8 cellular contexts compared by ENCODE assay signal in genomic region chr2:61538179-61538919, GRCh38. TPM values are rescaled to one million over a fixed set of nuclear protein-coding genes. Genes with fewer than 3 reads are reported as not detected.
DNase-seq lines count a peak whose midpoint lies in the region; ATAC-seq and TF ChIP-seq lines count a peak whose summit lies in the region.

Gene XPO1, minus strand, starts transcription at chr2:61538356. Its CDS starts 4,459 bp downstream, at chr2:61533897.

- peaks cover 4% of the 10 kb centered on the region for H3K23me2 ChIP-seq in H9 (ENCODE audit: insufficient read length, low read depth, low read length, poor library complexity, severe bottlenecking)

- H3K27ac Mint-ChIP-seq in H9 (peak within 1 kb of the TSS; percentile 100), nephron progenitor cell (peak within 1 kb of the TSS; percentile 100)
- peak within 1 kb of the TSS; percentile 100 for H3K27ac Mint-ChIP-seq in stimulated activated naive CD8-positive, alpha-beta T cell treated with anti-CD3 and anti-CD28 coated beads, Interleukin-15, amount 100 ng/mL, for 72 hours

- peaks cover 28% of the 10 kb centered on the region for H3K79me2 ChIP-seq in H9 (ENCODE audit: insufficient read depth, low read length)

- H3K4me1 Mint-ChIP-seq in H9 (peaks cover 17 to 28% of the 10 kb centered on the region in 2 experiments), nephron progenitor cell (peaks cover 33% of the 10 kb centered on the region)
- peaks cover 33% of the 10 kb centered on the region for H3K4me1 Mint-ChIP-seq in stimulated activated naive CD8-positive, alpha-beta T cell treated with anti-CD3 and anti-CD28 coated beads, Interleukin-15, amount 100 ng/mL, for 72 hours

- peak within 1 kb of the TSS; percentile 12 for H4K8ac ChIP-seq in H9 (replicated peaks; ENCODE audit: insufficient read length, low read depth, low read length)

- peaks cover 8 to 11% of the 10 kb centered on the region in 2 experiments for H3K9me3 Mint-ChIP-seq in H9
- peaks cover 7% of the 10 kb centered on the region for H3K9me3 Mint-ChIP-seq in nephron progenitor cell
- no peaks in the 10 kb centered on the region for H3K9me3 Mint-ChIP-seq in stimulated activated naive CD8-positive, alpha-beta T cell treated with anti-CD3 and anti-CD28 coated beads, Interleukin-15, amount 100 ng/mL, for 72 hours

- peak within 1 kb of the TSS; percentile 99 for H3K14ac ChIP-seq in H9 (ENCODE audit: insufficient read depth, low read length)

- no peak within 1 kb of the TSS for H2AK5ac ChIP-seq in H9 (ENCODE audit: insufficient read length, low read length)

- H3K4ac ChIP-seq in H9 (ENCODE audit: low read depth, low read length): peak within 1 kb of the TSS; percentile 37; the same call in 1 of the 2 replicates

- no CpG with 5 or more reads among the region's 65 CpGs for WGBS in H9 (ENCODE audit: extremely low coverage, insufficient read length, low lambda C conversion rate)

- H2BK15ac ChIP-seq in H9 (ENCODE audit: low read depth, low read length): no peak within 1 kb of the TSS

- H3K27me3 ChIP-seq in H9 (ENCODE audit: insufficient read depth, low read length): no peaks in the 10 kb centered on the region
- H3K27me3 ChIP-seq in MG63: no peaks in the 10 kb centered on the region

- peak within 1 kb of the TSS; percentile 89 for H3T11ph ChIP-seq in H9 (ENCODE audit: low read length)

- TF ChIP-seq CTCF in H9 (conservative IDR thresholded peaks at IDR 0.05) (no peak), fibroblast of the aortic adventitia (IDR thresholded peaks at IDR 0.05; ENCODE audit: insufficient read depth, low read length) (no peak), nephron progenitor cell (IDR thresholded peaks at IDR 0.05) (no peak)

- H3K27ac ChIP-seq in H9 (ENCODE audit: insufficient read length, low read depth, low read length): peak within 1 kb of the TSS; percentile 92

- DNase-seq in ELR (ENCODE audit: low read depth): peak; percentile 99
- peak; percentile 99 for DNase-seq in H9
- peak; percentile 100 for DNase-seq in MG63
- peak; percentile 99 for DNase-seq in SHP77 treated with DMSO at 0.1 percent for 48 hours (lab: John Stamatoyannopoulos, UW)
- peak; percentile 100 for DNase-seq in activated effector memory CD4-positive, alpha-beta T cell treated with anti-CD3 and anti-CD28 coated beads, Interleukin-2, amount 50 U/mL, for 16 hours
- DNase-seq in fibroblast of the aortic adventitia (ENCODE audit: low read depth): peak; percentile 99
- DNase-seq in nephron progenitor cell: peak; percentile 100
- DNase-seq in stimulated activated naive CD8-positive, alpha-beta T cell treated with anti-CD3 and anti-CD28 coated beads, Interleukin-15, amount 100 ng/mL, for 72 hours: peak; percentile 99 to 100

- H3K23ac ChIP-seq in H9 (ENCODE audit: insufficient read length, low read depth, low read length): no peak within 1 kb of the TSS

- peak within 1 kb of the TSS; percentile 39 for H4K5ac ChIP-seq in H9 (ENCODE audit: insufficient read length, low read depth, low read length)

- H3K4me3 ChIP-seq in MG63 (peak within 1 kb of the TSS; percentile 98), fibroblast of the aortic adventitia (ENCODE audit: low read depth, low read length) (peak within 1 kb of the TSS; percentile 97)

- H3K56ac ChIP-seq in H9 (ENCODE audit: insufficient read length, low read depth, low read length): peak within 1 kb of the TSS; percentile 92

- H3K4me1 ChIP-seq in H9 (ENCODE audit: insufficient read depth, low read length): no peaks in the 10 kb centered on the region

- no peak within 1 kb of the TSS for H2BK12ac ChIP-seq in H9 (ENCODE audit: insufficient read length, low read depth, low read length)

- H3K9me3 ChIP-seq in H9 (ENCODE audit: control insufficient read depth, low read depth, low read length) (no peaks in the 10 kb centered on the region), MG63 (no peaks in the 10 kb centered on the region)

- H3K9ac ChIP-seq in H9 (ENCODE audit: extremely low read depth, insufficient read length, low read length): peak within 1 kb of the TSS; percentile 99

- peak within 1 kb of the TSS; percentile 99 for H3K18ac ChIP-seq in H9 (ENCODE audit: insufficient read length, low read depth, low read length)

- H2BK5ac ChIP-seq in H9 (ENCODE audit: insufficient read length, low read length): peak within 1 kb of the TSS; percentile 98

- peak within 1 kb of the TSS; percentile 37 for H4K91ac ChIP-seq in H9 (ENCODE audit: insufficient read length, low read depth, low read length)

- peak within 1 kb of the TSS; percentile 93 for H2BK120ac ChIP-seq in H9 (ENCODE audit: low read depth, low read length, poor library complexity, severe bottlenecking)

- no peaks in the 10 kb centered on the region for H4K20me1 ChIP-seq in H9 (ENCODE audit: control insufficient read depth, insufficient read depth, insufficient read length)

- no peak within 1 kb of the TSS for H2AFZ ChIP-seq in H9 (ENCODE audit: low read length)

- no peak within 1 kb of the TSS for H2BK20ac ChIP-seq in H9 (ENCODE audit: low read depth, low read length, poor library complexity, severe bottlenecking)

- H3K36me3 Mint-ChIP-seq in H9 (ENCODE audit: insufficient read depth in 1 of 3, low read depth in 3 of 3) (peaks cover 18 to 27% (median 24%) of the 10 kb centered on the region in 3 experiments), nephron progenitor cell (ENCODE audit: low read depth) (peaks cover 16% of the 10 kb centered on the region)

- peak; percentile 88 for ATAC-seq in stimulated activated naive CD8-positive, alpha-beta T cell treated with anti-CD3 and anti-CD28 coated beads, Interleukin-15, amount 100 ng/mL, for 72 hours

- no peaks in the 10 kb centered on the region for H3K79me1 ChIP-seq in H9 (ENCODE audit: insufficient read depth, low read depth, low read length, poor library complexity, severe bottlenecking)

- H3K36me3 ChIP-seq in MG63: peaks cover 12% of the 10 kb centered on the region

- peaks cover 4% of the 10 kb centered on the region for H3K27me3 Mint-ChIP-seq in H9 (ENCODE audit: low read depth)
- no peaks in the 10 kb centered on the region for H3K27me3 Mint-ChIP-seq in nephron progenitor cell (ENCODE audit: low read depth, poor library complexity)
- H3K27me3 Mint-ChIP-seq in stimulated activated naive CD8-positive, alpha-beta T cell treated with anti-CD3 and anti-CD28 coated beads, Interleukin-15, amount 100 ng/mL, for 72 hours: no peaks in the 10 kb centered on the region

- H3K4me3 Mint-ChIP-seq in H9: peak within 1 kb of the TSS; percentile 93 to 98
- H3K4me3 Mint-ChIP-seq in nephron progenitor cell: peak within 1 kb of the TSS; percentile 97
- H3K4me3 Mint-ChIP-seq in stimulated activated naive CD8-positive, alpha-beta T cell treated with anti-CD3 and anti-CD28 coated beads, Interleukin-15, amount 100 ng/mL, for 72 hours: peak within 1 kb of the TSS; percentile 92 to 95

- peak within 1 kb of the TSS; percentile 82 for H3K4me2 ChIP-seq in H9 (ENCODE audit: insufficient read depth, insufficient read length, low read length)

RNA-seq across cellular contexts. Expression of gene XPO1, which starts in this region (rescaled TPM):
- total RNA-seq in H9 (2021): 318 and 320 TPM in 2 replicates
- total RNA-seq in MG63 (2014; rRNA removed; shearing (Covaris generic); ENCODE audit: low replicate concordance): 108 and 173 TPM in 2 replicates
- 201 and 220 TPM in 2 replicates for total RNA-seq in fibroblast of the aortic adventitia (ENCODE audit: low replicate concordance)

Comparison
In these comparisons a context has a peak if more than half of its experiments do, and no peak if none do; other contexts are left out.
1. Peak in every context shown above with its lines: DNase-seq, ATAC-seq, H3K4me3 ChIP-seq and H3K27ac ChIP-seq.